ENCODE assay signal across 17 cellular contexts in the genomic region with DNA sequence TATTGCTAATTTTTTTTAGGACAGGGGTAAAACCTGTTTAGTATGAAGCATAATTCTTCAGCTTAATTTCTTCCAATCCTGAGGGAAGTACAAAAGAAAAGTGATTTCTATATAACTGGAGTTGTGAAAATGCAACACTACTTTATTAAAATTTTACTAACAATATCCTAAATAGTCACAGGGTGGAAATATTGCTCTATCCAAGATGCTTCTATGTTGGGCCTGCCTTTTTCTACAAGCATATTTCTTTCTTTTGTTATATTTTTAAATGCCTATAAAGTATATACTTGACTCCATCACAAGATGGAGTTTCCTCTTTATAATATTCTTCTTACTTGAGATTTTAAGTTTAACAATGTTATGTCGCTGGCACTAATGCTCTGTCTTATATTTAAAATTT.
"Had no signal": no experiment of that assay in that cellular context is flagged by ENCODE, and none has a peak within 500 bp of the region (broad histone marks: within the 10 kb centered on the region; RNA-seq: fewer than 3 reads in every experiment).

No MANE protein-coding gene starts in this region.

- H3K4me1 ChIP-seq: uterus had no signal

- H3K36me3 ChIP-seq: transverse colon, uterus had no signal

- DNase-seq: activated CD4-positive, alpha-beta T cell treated with anti-CD3 and anti-CD28 coated beads, Interleukin-2, amount 10 ng/mL, durations not matched to agents 24 days and 14 days; activated CD8-positive, alpha-beta T cell treated with anti-CD3 and anti-CD28 coated beads for 36 hours; activated naive CD4-positive, alpha-beta T cell treated with Interleukin-2 at 50 U/mL for 16 hours; activated T-cell treated with anti-CD3 and anti-CD28 coated beads, Interleukin-2, amount 50 U/mL, for 1 hour; anterior cingulate cortex; central memory CD4-positive, alpha-beta T cell; cortex of kidney; glutamatergic neuron; nephron progenitor cell; nucleus accumbens; stimulated activated CD4-positive, alpha-beta T cell treated with anti-CD3 and anti-CD28 coated beads, Interleukin-2, amount 100 ng/mL, for 48 hours; T-helper 1 cell; T-helper 9 cell; transverse colon; uterus had no signal

- H3K4me3 ChIP-seq: skin epidermis, transverse colon, uterus had no signal

- H3K27me3 ChIP-seq: transverse colon, uterus had no signal

- H3K27ac ChIP-seq: skin epidermis, transverse colon, uterus had no signal

- H3K9me3 ChIP-seq: transverse colon, uterus had no signal

- ATAC-seq: activated CD8-positive, alpha-beta T cell treated with anti-CD3 and anti-CD28 coated beads for 36 hours; left lobe of liver had no signal
